22 cellular contexts compared by ENCODE assay signal in the genomic region with DNA sequence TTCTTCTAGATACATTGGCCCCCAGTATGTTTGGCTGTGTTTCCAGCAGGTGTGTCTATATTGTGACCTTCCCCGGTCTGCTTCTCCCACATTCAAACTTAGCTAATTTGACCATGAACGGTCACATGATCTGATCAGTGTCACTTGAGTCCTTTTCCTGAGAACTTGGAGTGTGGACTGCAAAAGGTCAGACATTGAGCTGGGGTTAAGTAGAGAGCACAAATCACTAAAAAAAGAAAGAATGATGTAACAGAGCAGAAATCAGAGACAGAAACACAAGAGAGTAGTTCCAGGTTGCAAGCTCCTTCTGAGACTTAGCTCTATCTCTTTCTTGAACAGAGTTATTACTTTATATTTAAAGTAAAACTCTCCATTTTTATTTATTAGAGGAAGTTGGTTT.
"Had no signal": no experiment of that assay in that cellular context is flagged by ENCODE, and none has a peak within 500 bp of the region (broad histone marks: within the 10 kb centered on the region; RNA-seq: fewer than 3 reads in every experiment).

No MANE protein-coding gene starts in this region.

- H3K9me3 ChIP-seq: SJCRH30, SK-N-SH had no signal

- H3K27ac ChIP-seq: PC-9, SJCRH30, VCaP had no signal

- H3K4me1 ChIP-seq: SJCRH30 had no signal

- H3K4me3 ChIP-seq: PC-9, SJCRH30 had no signal

- H3K27me3 ChIP-seq: SJCRH30 had no signal

- H3K36me3 ChIP-seq: SJCRH30 had no signal

- H3K4me2 ChIP-seq: PC-9, SK-N-SH had no signal

- H2AFZ ChIP-seq: PC-9 had no signal

- ATAC-seq: activated T-helper 17 cell treated with anti-CD3 and anti-CD28 coated beads, Interleukin-2, amount 50 U/mL, for 72 hours had no signal

- H3K9ac ChIP-seq: SK-N-SH had no signal

- DNase-seq: activated CD4-positive, alpha-beta memory T cell treated with anti-CD3 and anti-CD28 coated beads for 36 hours; activated CD4-positive, alpha-beta T cell treated with anti-CD3 and anti-CD28 coated beads, Interleukin-2, amount 10 ng/mL, durations not matched to agents 7 days and 5 days; activated CD4-positive, CD25-positive, alpha-beta regulatory T cell; activated gamma-delta T cell; activated naive CD4-positive, alpha-beta T cell treated with anti-CD3 and anti-CD28 coated beads for 36 hours; activated T-cell treated with anti-CD3 and anti-CD28 coated beads for 4 hours; activated T-cell treated with anti-CD3 and anti-CD28 coated beads, Interleukin-2, amount 50 U/mL, for 48 hours; central memory CD4-positive, alpha-beta T cell; Kasumi-1; MV-4-11; NCI-H1092 treated with DMSO at 0.1 percent for 48 hours; NCI-H1417 treated with DMSO at 0.1 percent for 48 hours; NCI-H1694 treated with DMSO at 0.1 percent for 48 hours; NCI-H2029 treated with DMSO at 0.1 percent for 48 hours; NCI-H510A treated with DMSO at 0.1 percent for 48 hours; NCI-H69; PC-9; SJCRH30; SK-N-SH; T-helper 1 cell had no signal
